Comparison of ENCODE assay signal across 23 cellular contexts in genomic region chr2:164281896-164282295, GRCh38.
"Had no signal": no experiment of that assay in that cellular context is flagged by ENCODE, and none has a peak within 500 bp of the region (broad histone marks: within the 10 kb centered on the region; RNA-seq: fewer than 3 reads in every experiment).

No MANE protein-coding gene starts in this region.

- ATAC-seq: Right ventricle myocardium inferior had no signal

- H3K4me2 ChIP-seq: PC-9 had no signal

- H3K9me3 ChIP-seq: MG63, Peyer's patch, SJSA1 had no signal

- H3K4me1 ChIP-seq: Peyer's patch, SJSA1 had no signal

- H3K27ac ChIP-seq: PC-9, Peyer's patch, SJSA1, SK-N-MC had no signal

- H2AFZ ChIP-seq: PC-9 had no signal

- H3K36me3 ChIP-seq: MG63, Peyer's patch, SJSA1 had no signal

- H3K27me3 ChIP-seq: MG63, Peyer's patch, SJSA1 had no signal

- H3K4me3 ChIP-seq: MG63, PC-9, Peyer's patch, SJSA1, SK-N-MC had no signal

- DNase-seq: Karpas-422; KBM-7; MG63; MV-4-11; NCI-H1048; NCI-H1105; NCI-H1417; NCI-H1436 treated with DMSO at 0.1 percent for 48 hours; NCI-H1694; NCI-H187 treated with DMSO at 0.1 percent for 48 hours; NCI-H2081; NCI-H2107; NCI-H2227 treated with DMSO at 0.1 percent for 48 hours; NCI-H524; NCI-H69; NCI-H774; NK-92 treated with Interleukin-12 subunit alpha and Interleukin-12 subunit beta, amount 100 ng/mL, for 24 hours; PC-9; Peyer's patch; SIG-M5 had no signal
